In the genomic region with DNA sequence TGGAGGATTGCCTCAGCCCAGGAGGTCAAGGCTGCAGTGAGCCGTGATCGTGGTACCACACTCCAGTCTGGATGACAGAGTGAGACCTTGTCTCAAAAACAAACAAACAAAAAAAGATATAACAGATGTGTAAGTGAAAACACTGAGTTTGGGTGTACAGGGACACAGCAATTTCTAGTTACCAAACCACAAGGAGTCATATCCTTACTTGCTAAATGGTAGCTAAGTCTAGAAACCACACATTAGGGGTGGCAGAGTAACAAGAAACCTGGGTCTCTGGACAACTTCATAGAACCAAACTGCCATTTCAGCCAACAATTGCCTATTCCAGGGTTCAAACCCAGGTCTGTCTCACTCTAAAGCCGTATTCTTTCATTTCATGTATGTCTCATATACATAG, we compare ENCODE assay signal across 37 cellular contexts. TPM values are rescaled to one million over a fixed set of nuclear protein-coding genes. Genes with fewer than 3 reads are reported as not detected.
"Had no signal": no experiment of that assay in that cellular context is flagged by ENCODE, and none has a peak within 500 bp of the region (broad histone marks: within the 10 kb centered on the region; RNA-seq: fewer than 3 reads in every experiment).

No MANE protein-coding gene starts in this region.

- H3K4me3 ChIP-seq: ascending aorta, breast epithelium, cardiac muscle cell, coronary artery, esophagus muscularis mucosa, gastrocnemius medialis, heart left ventricle had no signal

- H3K9me3 Mint-ChIP-seq: activated B cell treated with CpG ODN at 0.5 μM for 24 hours; activated CD8-positive, alpha-beta T cell treated with anti-CD3 and anti-CD28 coated beads for 36 hours; activated naive CD4-positive, alpha-beta T cell treated with anti-CD3 and anti-CD28 coated beads, Interleukin-2, amount 10 ng/mL, durations not matched to agents 7 days and 5 days; activated naive CD4-positive, alpha-beta T cell treated with anti-CD3 and anti-CD28 coated beads, Interleukin-2, amount 50 U/mL, for 72 hours; activated naive CD8-positive, alpha-beta T cell treated with anti-CD3 and anti-CD28 coated beads, Interleukin-2, amount 10 ng/mL, durations not matched to agents 7 days and 5 days; activated T-cell treated with anti-CD3 and anti-CD28 coated beads, Interleukin-2, amount 50 U/mL, for 24 hours; activated T-cell treated with anti-CD3 and anti-CD28 coated beads, Interleukin-2, amount 50 U/mL, for 72 hours; activated T-helper 2 cell treated with anti-CD3 and anti-CD28 coated beads, Interferon-gamma antibody, Interleukin-2, Interleukin-4, amounts not matched to agents 10 μg/mL and 5 μg/mL and 100 μg/mL, durations not matched to agents 14 hours and 24 hours and 36 hours; brain; effector memory CD8-positive, alpha-beta T cell; T-helper 2 cell treated with Interferon-gamma antibody and Interleukin-4, amounts not matched to agents 5 μg/mL and 100 μg/mL, for 36 hours had no signal

- ATAC-seq: activated CD4-positive, CD25-positive, alpha-beta regulatory T cell treated with anti-CD3 and anti-CD28 coated beads, Interleukin-2, amount 50 U/mL, for 24 hours; activated CD8-positive, alpha-beta T cell treated with anti-CD3 and anti-CD28 coated beads for 36 hours; effector memory CD8-positive, alpha-beta T cell; foreskin keratinocyte; gastrocnemius medialis; heart left ventricle; T-helper 17 cell had no signal

- H3K4me1 Mint-ChIP-seq: activated B cell treated with CpG ODN at 0.5 μM for 24 hours; activated naive CD4-positive, alpha-beta T cell treated with anti-CD3 and anti-CD28 coated beads, Interleukin-2, amount 10 ng/mL, durations not matched to agents 7 days and 5 days; activated naive CD8-positive, alpha-beta T cell treated with anti-CD3 and anti-CD28 coated beads, Interleukin-2, amount 10 ng/mL, durations not matched to agents 7 days and 5 days had no signal

- H3K36me3 Mint-ChIP-seq: activated naive CD4-positive, alpha-beta T cell treated with anti-CD3 and anti-CD28 coated beads, Interleukin-2, amount 10 ng/mL, durations not matched to agents 7 days and 5 days; activated naive CD4-positive, alpha-beta T cell treated with anti-CD3 and anti-CD28 coated beads, Interleukin-2, amount 50 U/mL, for 72 hours; activated naive CD8-positive, alpha-beta T cell treated with anti-CD3 and anti-CD28 coated beads, Interleukin-2, amount 10 ng/mL, durations not matched to agents 7 days and 5 days; brain had no signal

- DNase-seq: activated B cell treated with CpG ODN at 0.5 μM for 24 hours; activated CD4-positive, alpha-beta T cell treated with anti-CD3 and anti-CD28 coated beads for 48 hours; activated CD4-positive, alpha-beta T cell treated with anti-CD3 and anti-CD28 coated beads, Interleukin-2, amount 50 U/mL, for 1 hour; activated CD4-positive, alpha-beta T cell treated with anti-CD3 and anti-CD28 coated beads, Interleukin-2, amount 50 U/mL, for 48 hours; activated CD8-positive, alpha-beta memory T cell treated with anti-CD3 and anti-CD28 coated beads for 24 hours; activated CD8-positive, alpha-beta memory T cell treated with anti-CD3 and anti-CD28 coated beads, Interleukin-2, amount 50 U/mL, for 48 hours; activated CD8-positive, alpha-beta T cell treated with anti-CD3 and anti-CD28 coated beads for 36 hours; activated effector memory CD4-positive, alpha-beta T cell treated with anti-CD3 and anti-CD28 coated beads, Interleukin-2, amount 50 U/mL, for 16 hours; activated naive CD4-positive, alpha-beta T cell; activated naive CD4-positive, alpha-beta T cell treated with anti-CD3 and anti-CD28 coated beads, Interleukin-2, amount 10 ng/mL, durations not matched to agents 7 days and 5 days; activated naive CD8-positive, alpha-beta T cell treated with anti-CD3 and anti-CD28 coated beads, Interleukin-2, amount 10 ng/mL, durations not matched to agents 7 days and 5 days; activated T-cell treated with anti-CD3 and anti-CD28 coated beads for 4 hours; activated T-cell treated with anti-CD3 and anti-CD28 coated beads, Interleukin-2, amount 50 U/mL, for 24 hours; activated T-cell treated with anti-CD3 and anti-CD28 coated beads, Interleukin-2, amount 50 U/mL, for 72 hours; central memory CD4-positive, alpha-beta T cell; effector CD4-positive, alpha-beta T cell; effector memory CD8-positive, alpha-beta T cell; erythroblast; foreskin keratinocyte; gastrocnemius medialis; glutamatergic neuron; heart left ventricle; T-helper 17 cell; T1000; WERI-Rb-1 had no signal

- H3K27me3 ChIP-seq: ascending aorta, breast epithelium, gastrocnemius medialis had no signal

- H3K4me3 Mint-ChIP-seq: activated B cell treated with CpG ODN at 0.5 μM for 24 hours; activated CD8-positive, alpha-beta T cell treated with anti-CD3 and anti-CD28 coated beads for 36 hours; activated naive CD4-positive, alpha-beta T cell treated with anti-CD3 and anti-CD28 coated beads, Interleukin-2, amount 10 ng/mL, durations not matched to agents 7 days and 5 days; activated naive CD8-positive, alpha-beta T cell treated with anti-CD3 and anti-CD28 coated beads, Interleukin-2, amount 10 ng/mL, durations not matched to agents 7 days and 5 days; activated T-cell treated with anti-CD3 and anti-CD28 coated beads, Interleukin-2, amount 50 U/mL, for 24 hours; activated T-cell treated with anti-CD3 and anti-CD28 coated beads, Interleukin-2, amount 50 U/mL, for 72 hours; brain; effector memory CD8-positive, alpha-beta T cell; T-helper 17 cell; T-helper 2 cell treated with Interferon-gamma antibody and Interleukin-4, amounts not matched to agents 5 μg/mL and 100 μg/mL, for 36 hours had no signal

- H3K27ac Mint-ChIP-seq: activated B cell treated with CpG ODN at 0.5 μM for 24 hours; activated CD8-positive, alpha-beta T cell treated with anti-CD3 and anti-CD28 coated beads for 36 hours; activated naive CD4-positive, alpha-beta T cell treated with anti-CD3 and anti-CD28 coated beads, Interleukin-2, amount 10 ng/mL, durations not matched to agents 7 days and 5 days; activated naive CD4-positive, alpha-beta T cell treated with anti-CD3 and anti-CD28 coated beads, Interleukin-2, amount 50 U/mL, for 72 hours; activated naive CD8-positive, alpha-beta T cell treated with anti-CD3 and anti-CD28 coated beads, Interleukin-2, amount 10 ng/mL, durations not matched to agents 7 days and 5 days; activated T-cell treated with anti-CD3 and anti-CD28 coated beads, Interleukin-2, amount 50 U/mL, for 24 hours; activated T-cell treated with anti-CD3 and anti-CD28 coated beads, Interleukin-2, amount 50 U/mL, for 72 hours; activated T-helper 2 cell treated with anti-CD3 and anti-CD28 coated beads, Interferon-gamma antibody, Interleukin-2, Interleukin-4, amounts not matched to agents 10 μg/mL and 5 μg/mL and 100 μg/mL, durations not matched to agents 14 hours and 24 hours and 36 hours; brain; effector memory CD8-positive, alpha-beta T cell; T-helper 17 cell; T-helper 2 cell treated with Interferon-gamma antibody and Interleukin-4, amounts not matched to agents 5 μg/mL and 100 μg/mL, for 36 hours had no signal

- H3K27me3 Mint-ChIP-seq: activated CD8-positive, alpha-beta T cell treated with anti-CD3 and anti-CD28 coated beads for 36 hours had no signal

- H3K36me3 ChIP-seq: ascending aorta, breast epithelium, cardiac muscle cell, esophagus muscularis mucosa, gastrocnemius medialis, heart left ventricle, WERI-Rb-1 had no signal

RNA-seq across cellular contexts. Expression of gene PPEF2, which starts 20.8 kb away (rescaled TPM):
- total RNA-seq: activated T-cell treated with anti-CD3 and anti-CD28 coated beads, Interleukin-2, amount 50 U/mL, for 72 hours; activated T-helper 2 cell treated with anti-CD3 and anti-CD28 coated beads, Interferon-gamma antibody, Interleukin-2, Interleukin-4, amounts not matched to agents 10 μg/mL and 5 μg/mL and 100 μg/mL, durations not matched to agents 14 hours and 24 hours and 36 hours; ascending aorta; cardiac muscle cell; cerebellum; dermis blood vessel endothelial cell; esophagus muscularis mucosa; foreskin keratinocyte; heart left ventricle had no signal
- polyA plus RNA-seq: cardiac muscle cell, foreskin keratinocyte, heart left ventricle had no signal
